17 cellular contexts compared by ENCODE assay signal in the genomic region with DNA sequence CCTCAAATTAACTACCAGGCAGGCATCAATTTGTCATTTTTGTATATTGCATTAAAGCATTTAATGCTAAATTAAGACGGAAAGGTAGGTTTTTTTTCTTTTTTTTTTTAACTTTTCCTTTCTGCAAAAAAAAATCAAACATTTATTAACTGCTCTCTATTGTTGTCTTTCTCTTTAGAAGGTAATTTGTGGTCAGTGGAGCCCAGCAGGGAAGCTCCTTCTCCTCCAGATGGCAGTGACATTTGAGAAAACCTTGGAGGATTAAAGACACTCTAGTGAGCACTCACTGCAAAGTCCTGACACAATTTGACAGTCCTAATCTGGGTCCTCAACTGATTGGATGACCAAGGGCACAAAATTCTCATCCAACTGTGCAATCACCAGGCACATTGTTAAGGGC.
A peak's percentile ranks its signal among the peaks of the same experiment; 100 is the strongest.
DNase-seq lines count a peak whose midpoint lies in the region; ATAC-seq lines count a peak whose summit lies in the region.
"Had no signal": no experiment of that assay in that cellular context is flagged by ENCODE, and none has a peak within 500 bp of the region (broad histone marks: within the 10 kb centered on the region; RNA-seq: fewer than 3 reads in every experiment).

No MANE protein-coding gene starts in this region.

- H3K4me3 ChIP-seq in NT2/D1 (ENCODE audit: insufficient read length, low read depth) (no peak overlapping the region), mesodermal cell (ENCODE audit: extremely low read depth, insufficient read depth, low read length, poor library complexity, severe bottlenecking) (no peak overlapping the region)
- H3K4me3 ChIP-seq: left lung, transverse colon had no signal

- H3K9ac ChIP-seq in NT2/D1 (ENCODE audit: insufficient read length, low read depth), result no peak overlapping the region

- ATAC-seq in GM21367 (IDR thresholded peaks at IDR 0.05; ENCODE audit: unreplicated experiment) (no peak), HG03045 (IDR thresholded peaks at IDR 0.05; ENCODE audit: unreplicated experiment) (no peak)
- ATAC-seq: left lung; stimulated activated naive B cell treated with anti-CD40 and anti-IgM and Interleukin-4, amounts not matched to agents 10 μg/mL and 1 μg/mL and 100 μg/mL, for 72 hours had no signal

- H3K9me3 ChIP-seq in NT2/D1 (ENCODE audit: insufficient read depth, low read length) (no peaks in the 10 kb centered on the region), mesodermal cell (ENCODE audit: control insufficient read depth, low read length) (no peaks in the 10 kb centered on the region)
- H3K9me3 ChIP-seq: left lung, transverse colon had no signal

- H3K27me3 ChIP-seq in NT2/D1 (ENCODE audit: insufficient read depth, insufficient read length), result no peaks in the 10 kb centered on the region
- H3K27me3 ChIP-seq: left lung, transverse colon had no signal

- H3K27ac ChIP-seq in mesodermal cell (ENCODE audit: low read depth, low read length, severe bottlenecking), result peak overlapping the region; percentile 43
- H3K27ac ChIP-seq: left lung, transverse colon had no signal

- WGBS in mesodermal cell (ENCODE audit: insufficient coverage in 2 of 2), 2 experiments, result no CpG with 5 or more reads among the region's 1 CpG

- DNase-seq in NCI-H1105 treated with DMSO at 0.1 percent for 48 hours (lab: John Stamatoyannopoulos, UW) (peak; percentile 31), NCI-H1105 (lab: John Stamatoyannopoulos, UW) (no peak), NCI-H1092 treated with DMSO at 0.1 percent for 48 hours (lab: John Stamatoyannopoulos, UW) (peak; percentile 83), NT2/D1 (ENCODE audit: low read depth, low spot score) (peak; percentile 18), SHP77 treated with DMSO at 0.1 percent for 48 hours (lab: John Stamatoyannopoulos, UW) (no peak)
- DNase-seq: activated CD4-positive, alpha-beta T cell treated with anti-CD3 and anti-CD28 coated beads for 48 hours; effector memory CD4-positive, alpha-beta T cell; hypothalamus; IMR-90; left lung; NK-92 treated with Interleukin-12 subunit alpha and Interleukin-12 subunit beta, amount 100 ng/mL, for 24 hours; SIG-M5; stimulated activated naive B cell treated with anti-CD40 and anti-IgM and Interleukin-4, amounts not matched to agents 10 μg/mL and 1 μg/mL and 100 μg/mL, for 72 hours; transverse colon had no signal

- H3K4me1 ChIP-seq in NT2/D1 (ENCODE audit: insufficient read depth, insufficient read length), result no peaks in the 10 kb centered on the region
- H3K4me1 ChIP-seq in mesodermal cell (ENCODE audit: control insufficient read depth, insufficient read depth, low read length, poor library complexity, severe bottlenecking), result no peaks in the 10 kb centered on the region
- H3K4me1 ChIP-seq: left lung, transverse colon had no signal

- no peaks in the 10 kb centered on the region for H3K36me3 ChIP-seq in NT2/D1 (ENCODE audit: insufficient read depth, insufficient read length, low read length)
- no peaks in the 10 kb centered on the region for H3K36me3 ChIP-seq in mesodermal cell (ENCODE audit: control insufficient read depth, insufficient read depth, low read length)
- H3K36me3 ChIP-seq: left lung, transverse colon had no signal

Comparison
In these comparisons a context has a peak if more than half of its experiments do, and no peak if none do; other contexts are left out.
1. DNase-seq: peak in NCI-H1105 treated with DMSO at 0.1 percent for 48 hours (single experiment), NCI-H1092 treated with DMSO at 0.1 percent for 48 hours (single experiment) and NT2/D1 (single experiment); none in NCI-H1105 (single experiment) and SHP77 treated with DMSO at 0.1 percent for 48 hours (single experiment).